Comparison of ENCODE assay signal across 15 cellular contexts in genomic region chr15:30103941-30104507, GRCh38. TPM values are rescaled to one million over a fixed set of nuclear protein-coding genes. Genes with fewer than 3 reads are reported as not detected.
DNase-seq lines count a peak whose midpoint lies in the region; ATAC-seq and TF ChIP-seq lines count a peak whose summit lies in the region.
"Not testable (repeated sequence)": the region's sequence is repeated elsewhere in the genome, so short reads cannot be mapped to it uniquely, and the experiment has no call there.
"Had no signal": no experiment of that assay in that cellular context is flagged by ENCODE, and none has a peak within 500 bp of the region (broad histone marks: within the 10 kb centered on the region; RNA-seq: fewer than 3 reads in every experiment).

No MANE protein-coding gene starts in this region.

- TF ChIP-seq POLR2A in upper lobe of left lung (IDR thresholded peaks at IDR 0.05) = not testable (repeated sequence)

- not testable (repeated sequence) for H3K27ac Mint-ChIP-seq in activated T-helper 17 cell treated with anti-CD3 and anti-CD28 coated beads, Interleukin-2, amount 50 U/mL, for 72 hours

- H3K4me1 ChIP-seq in DOHH2 (ENCODE audit: control insufficient read depth, low read length); OCI-LY3 (ENCODE audit: low read length); ectodermal cell (ENCODE audit: control insufficient read depth, insufficient read depth, low read length); heart right ventricle; left lung; upper lobe of left lung: not testable (repeated sequence)

- intact Hi-C loops in heart right ventricle (cut with DNase I); left lung (cut with DNase I): not testable (repeated sequence)

- WGBS in ectodermal cell, 2 experiments = 6 to 16% methylated on average over 4 to 13 of the region's 42 CpGs
- 5 to 6% methylated on average over 8 to 16 of the region's 42 CpGs for WGBS in heart right ventricle, 2 donors
- WGBS in upper lobe of left lung, 2 donors = 13% methylated on average over 3 of the region's 42 CpGs; no CpG with 5 or more reads in 1 of the 2 donors

- TF ChIP-seq RAD21 in neural cell (conservative IDR thresholded peaks at IDR 0.05) = not testable (repeated sequence)

- H3K36me3 ChIP-seq in DOHH2 (ENCODE audit: control insufficient read depth, low read length); OCI-LY3 (replicated peaks; ENCODE audit: low read depth, low read length); ectodermal cell (ENCODE audit: control insufficient read depth, insufficient read depth, low read length); heart right ventricle; left lung; neural cell (ENCODE audit: insufficient read depth, low read length); upper lobe of left lung: not testable (repeated sequence)

- H3K9me3 Mint-ChIP-seq in activated T-helper 17 cell treated with anti-CD3 and anti-CD28 coated beads, Interleukin-2, amount 50 U/mL, for 72 hours = not testable (repeated sequence)

- H4K20me1 ChIP-seq in DOHH2 (ENCODE audit: control insufficient read depth, insufficient read depth, low read depth, low read length); OCI-LY3 (ENCODE audit: insufficient read depth, low read length); neural cell (ENCODE audit: insufficient read depth): not testable (repeated sequence)

- not testable (repeated sequence) for H3K27ac ChIP-seq in DOHH2 (ENCODE audit: low read depth, low read length); OCI-LY3 (ENCODE audit: low read length); ectodermal cell (ENCODE audit: insufficient read depth, low read depth, low read length, poor library complexity, severe bottlenecking); heart right ventricle; left lung; neural cell (ENCODE audit: low read length); upper lobe of left lung

- not testable (repeated sequence) for H3K36me3 Mint-ChIP-seq in activated T-helper 17 cell treated with anti-CD3 and anti-CD28 coated beads, Interleukin-2, amount 50 U/mL, for 72 hours (ENCODE audit: low read depth)

- H3K27me3 Mint-ChIP-seq in activated T-helper 17 cell treated with anti-CD3 and anti-CD28 coated beads, Interleukin-2, amount 50 U/mL, for 72 hours = not testable (repeated sequence)

- not testable (repeated sequence) for H3K79me2 ChIP-seq in DOHH2 (ENCODE audit: control insufficient read depth, low read length); OCI-LY3 (ENCODE audit: low read length); neural cell (replicated peaks; ENCODE audit: insufficient read depth, low read length)

- H3K27me3 ChIP-seq in DOHH2 (ENCODE audit: control insufficient read depth, low read length); OCI-LY3 (ENCODE audit: low read depth, low read length); ectodermal cell (ENCODE audit: control insufficient read depth, insufficient read depth, low read length, poor library complexity, severe bottlenecking); heart right ventricle; neural cell (ENCODE audit: insufficient read depth, low read depth, low read length); upper lobe of left lung: not testable (repeated sequence)
- H3K27me3 ChIP-seq in left lung = peaks cover 0 to 10% of the 10 kb centered on the region in 2 donors

- H3K4me3 Mint-ChIP-seq in activated T-helper 17 cell treated with anti-CD3 and anti-CD28 coated beads, Interleukin-2, amount 50 U/mL, for 72 hours = not testable (repeated sequence)

- DNase-seq in heart right ventricle = not testable (repeated sequence)
- peak in 1 of 2 donors; percentile 37 for DNase-seq in left lung
- DNase-seq in upper lobe of left lung = peak in 1 of 2 donors; percentile 15

- peak overlapping the region; percentile 55; the same call in 1 of the 2 replicates for H3K9ac ChIP-seq in OCI-LY3 (ENCODE audit: low read length)
- H3K9ac ChIP-seq in neural cell (ENCODE audit: low read length) = not testable (repeated sequence)

- H3F3A ChIP-seq in DOHH2 (ENCODE audit: control insufficient read depth, insufficient read depth); neural cell (ENCODE audit: insufficient read depth, low read length, poor library complexity, severe bottlenecking): not testable (repeated sequence)

- H2AFZ ChIP-seq in OCI-LY3 (ENCODE audit: low read depth, low read length); neural cell (ENCODE audit: low read depth, low read length): not testable (repeated sequence)

- H3K4me3 ChIP-seq in DOHH2 (ENCODE audit: low read length) (peak overlapping the region; percentile 38), OCI-LY3 (ENCODE audit: low read length) (peak overlapping the region; percentile 75), ectodermal cell (ENCODE audit: insufficient read depth, low read depth, low read length) (peak overlapping the region; percentile 13), heart right ventricle (peak overlapping the region in 8 of 10 donors; percentile 23 to 47 (median 36)), left lung (peak overlapping the region in 1 of 2 donors; percentile 36), neural cell (ENCODE audit: low read length) (peak overlapping the region; percentile 50), upper lobe of left lung (peak overlapping the region in 1 of 4 donors; percentile 23)

- not testable (repeated sequence) for TF ChIP-seq EP300 in neural cell (conservative IDR thresholded peaks at IDR 0.05; ENCODE audit: poor library complexity, severe bottlenecking); upper lobe of left lung (IDR thresholded peaks at IDR 0.05)

- H3K4me1 Mint-ChIP-seq in activated T-helper 17 cell treated with anti-CD3 and anti-CD28 coated beads, Interleukin-2, amount 50 U/mL, for 72 hours = not testable (repeated sequence)

- H3K9me2 ChIP-seq in DOHH2 (replicated peaks; ENCODE audit: control insufficient read depth, low read length); neural cell (ENCODE audit: insufficient read depth, low read length): not testable (repeated sequence)

- H3K9me3 ChIP-seq in DOHH2 (ENCODE audit: control insufficient read depth, insufficient read depth, low read length); OCI-LY3 (ENCODE audit: insufficient read depth, low read length); ectodermal cell (ENCODE audit: control insufficient read depth, low read length); heart right ventricle; left lung; neural cell (ENCODE audit: low read length); upper lobe of left lung: not testable (repeated sequence)

- ATAC-seq in activated T-helper 17 cell treated with anti-CD3 and anti-CD28 coated beads, Interleukin-2, amount 50 U/mL, for 72 hours (replicated peaks) = peak; percentile 40
- ATAC-seq in heart right ventricle = peak in 7 of 8 donors; percentile 62 to 90 (median 69)
- ATAC-seq in left lung = peak; percentile 91
- ATAC-seq in upper lobe of left lung (ENCODE audit: low FRiP score in 2 of 2) = peak; percentile 72 to 95

- not testable (repeated sequence) for TF ChIP-seq CTCF in DOHH2 (IDR thresholded peaks at IDR 0.05; ENCODE audit: low read depth, low read length, poor library complexity, severe bottlenecking); OCI-LY3 (IDR thresholded peaks at IDR 0.05; ENCODE audit: low read depth, low read length); heart right ventricle (IDR thresholded peaks at IDR 0.05); left lung (IDR thresholded peaks at IDR 0.05); neural cell (IDR thresholded peaks at IDR 0.05; ENCODE audit: poor library complexity, severe bottlenecking); upper lobe of left lung (IDR thresholded peaks at IDR 0.05)

- peak overlapping the region; percentile 43; the same call in 1 of the 2 replicates for H3K4me2 ChIP-seq in DOHH2 (ENCODE audit: low read length)
- H3K4me2 ChIP-seq in OCI-LY3 (ENCODE audit: low read length) = peak overlapping the region; percentile 32; the same call in 1 of the 2 replicates
- H3K4me2 ChIP-seq in neural cell (ENCODE audit: low read length) = not testable (repeated sequence)

RNA-seq across cellular contexts. Expression of gene GOLGA8J, which starts 21.3 kb away (rescaled TPM):
- total RNA-seq in activated T-helper 17 cell treated with anti-CD3 and anti-CD28 coated beads, Interleukin-2, amount 50 U/mL, for 72 hours = not detected
- not detected for polyA plus RNA-seq in ectodermal cell (2013, experiment 1 of 4)
- not detected for polyA plus RNA-seq in ectodermal cell (2013, experiment 2 of 4)
- not detected for polyA plus RNA-seq in ectodermal cell (2013, experiment 3 of 4)
- not detected for polyA plus RNA-seq in ectodermal cell (2013, experiment 4 of 4)
- total RNA-seq in heart right ventricle = under 1 TPM in 2 of 10 donors, not detected in 8; 0.81 to 0.98 TPM
- under 1 TPM in 1 of 2 donors, not detected in 1; 0.22 TPM for polyA plus RNA-seq in heart right ventricle
- under 1 TPM; 0.26 to 0.31 TPM for total RNA-seq in left lung
- not detected in 2 replicates for polyA plus RNA-seq in neural cell
- polyA minus RNA-seq in neural cell = not detected in 2 replicates
- total RNA-seq in upper lobe of left lung = not detected
- total RNA-seq: frontal cortex, H4, occipital lobe, SJSA1, skeletal muscle tissue had no signal
- polyA plus RNA-seq: adrenal gland had no signal

RNA-seq across cellular contexts. Expression of gene GOLGA8T, which starts 30.8 kb away (rescaled TPM):
- under 1 TPM in 1 of 2 donors, not detected in 1; 0.32 TPM for total RNA-seq in activated T-helper 17 cell treated with anti-CD3 and anti-CD28 coated beads, Interleukin-2, amount 50 U/mL, for 72 hours
- not detected for polyA plus RNA-seq in ectodermal cell (2013, experiment 1 of 4)
- not detected for polyA plus RNA-seq in ectodermal cell (2013, experiment 2 of 4)
- not detected for polyA plus RNA-seq in ectodermal cell (2013, experiment 3 of 4)
- not detected for polyA plus RNA-seq in ectodermal cell (2013, experiment 4 of 4)
- total RNA-seq in heart right ventricle (1 to 10 TPM in 3 of 10 donors, under 1 TPM in 4, not detected in 3; 0.13 to 1.3 (median 0.91) TPM), left lung (under 1 TPM in 1 of 2 donors, not detected in 1; 0.29 TPM), upper lobe of left lung (1 to 10 TPM in 1 of 6 donors, under 1 TPM in 1, not detected in 4; 0.26 to 2.0 TPM)
- polyA plus RNA-seq in heart right ventricle (under 1 TPM; 0.04 to 0.51 TPM), neural cell (not detected in 2 replicates)
- polyA minus RNA-seq in neural cell = not detected in 2 replicates
- total RNA-seq: frontal cortex, H4, skeletal muscle tissue, subcutaneous adipose tissue had no signal

Comparison
In these comparisons a context has a peak if more than half of its experiments do, and no peak if none do; other contexts are left out.
1. ATAC-seq: peak in every context shown above with its lines; median percentile 91 in left lung; 84 in upper lobe of left lung; 69 in heart right ventricle; 40 in activated T-helper 17 cell treated with anti-CD3 and anti-CD28 coated beads, Interleukin-2, amount 50 U/mL, for 72 hours.